ENCODE assay signal across 22 cellular contexts in genomic region chr15:96243701-96244100, GRCh38.
"Had no signal": no experiment of that assay in that cellular context is flagged by ENCODE, and none has a peak within 500 bp of the region (broad histone marks: within the 10 kb centered on the region; RNA-seq: fewer than 3 reads in every experiment).

No MANE protein-coding gene starts in this region.

- ATAC-seq: activated naive CD4-positive, alpha-beta T cell treated with anti-CD3 and anti-CD28 coated beads, Interleukin-2, amount 50 U/mL, for 72 hours; left lung; stimulated activated naive CD8-positive, alpha-beta T cell treated with anti-CD3 and anti-CD28 coated beads, Interleukin-15, amount 100 ng/mL, for 72 hours; T-cell had no signal

- H3K27me3 ChIP-seq: adrenal gland, esophagus muscularis mucosa, left lung, suprapubic skin, transverse colon had no signal

- H3K36me3 ChIP-seq: adrenal gland, esophagus muscularis mucosa, left lung, suprapubic skin, transverse colon had no signal

- H3K27me3 Mint-ChIP-seq: activated B cell treated with CpG ODN at 0.5 μM for 24 hours; dendritic cell treated with granulocyte-macrophage colony-stimulating factor and Interleukin-4, amounts not matched to agents 40 ng/mL and 50 ng/mL, for 4 days had no signal

- H3K9me3 Mint-ChIP-seq: activated B cell treated with CpG ODN at 0.5 μM for 24 hours; activated T-helper 1 cell treated with anti-CD3 and anti-CD28 coated beads, Interleukin-12 subunit alpha, Interleukin-12 subunit beta, Interleukin-2, Interleukin-4 antibody, amounts not matched to agents 30 ng/mL and 10 ng/mL and 1 ng/mL, durations not matched to agents 14 hours and 24 hours and 36 hours had no signal

- H3K27ac Mint-ChIP-seq: activated B cell treated with CpG ODN at 0.5 μM for 24 hours; activated CD4-positive, alpha-beta memory T cell treated with anti-CD3 and anti-CD28 coated beads for 36 hours; activated naive CD4-positive, alpha-beta T cell treated with anti-CD3 and anti-CD28 coated beads, Interleukin-2, amount 50 U/mL, for 72 hours; activated T-helper 1 cell treated with anti-CD3 and anti-CD28 coated beads, Interleukin-12 subunit alpha, Interleukin-12 subunit beta, Interleukin-2, Interleukin-4 antibody, amounts not matched to agents 30 ng/mL and 10 ng/mL and 1 ng/mL, durations not matched to agents 14 hours and 24 hours and 36 hours; dendritic cell treated with granulocyte-macrophage colony-stimulating factor and Interleukin-4, amounts not matched to agents 40 ng/mL and 50 ng/mL, for 4 days; stimulated activated naive CD8-positive, alpha-beta T cell treated with anti-CD3 and anti-CD28 coated beads, Interleukin-15, amount 100 ng/mL, for 72 hours; T-cell had no signal

- DNase-seq: activated B cell treated with CpG ODN at 0.5 μM for 24 hours; activated CD4-positive, alpha-beta memory T cell treated with anti-CD3 and anti-CD28 coated beads for 36 hours; activated CD4-positive, alpha-beta T cell treated with anti-CD3 and anti-CD28 coated beads for 4 hours; activated gamma-delta T cell treated with Interleukin-2 at 50 U/mL for 16 hours; activated T-cell treated with anti-CD3 and anti-CD28 coated beads for 4 hours; adrenal gland; effector CD8-positive, alpha-beta T cell; hypothalamus; left lung; mammary epithelial cell; occipital lobe; posterior cingulate gyrus; retina; stimulated activated naive CD8-positive, alpha-beta T cell treated with anti-CD3 and anti-CD28 coated beads, Interleukin-15, amount 100 ng/mL, for 72 hours; T-cell; T-helper 9 cell; transverse colon had no signal

- H3K4me3 Mint-ChIP-seq: activated B cell treated with CpG ODN at 0.5 μM for 24 hours; activated CD4-positive, alpha-beta memory T cell treated with anti-CD3 and anti-CD28 coated beads for 36 hours; activated T-helper 1 cell treated with anti-CD3 and anti-CD28 coated beads, Interleukin-12 subunit alpha, Interleukin-12 subunit beta, Interleukin-2, Interleukin-4 antibody, amounts not matched to agents 30 ng/mL and 10 ng/mL and 1 ng/mL, durations not matched to agents 14 hours and 24 hours and 36 hours; dendritic cell treated with granulocyte-macrophage colony-stimulating factor and Interleukin-4, amounts not matched to agents 40 ng/mL and 50 ng/mL, for 4 days; stimulated activated naive CD8-positive, alpha-beta T cell treated with anti-CD3 and anti-CD28 coated beads, Interleukin-15, amount 100 ng/mL, for 72 hours; T-cell had no signal

- H3K4me1 ChIP-seq: adrenal gland, esophagus muscularis mucosa, left lung, suprapubic skin, transverse colon had no signal

- H3K27ac ChIP-seq: adrenal gland, esophagus muscularis mucosa, left lung, suprapubic skin, transverse colon had no signal

- H3K4me1 Mint-ChIP-seq: activated B cell treated with CpG ODN at 0.5 μM for 24 hours; stimulated activated naive CD8-positive, alpha-beta T cell treated with anti-CD3 and anti-CD28 coated beads, Interleukin-15, amount 100 ng/mL, for 72 hours; T-cell had no signal

- H3K36me3 Mint-ChIP-seq: activated CD4-positive, alpha-beta memory T cell treated with anti-CD3 and anti-CD28 coated beads for 36 hours; T-cell had no signal

- H3K4me3 ChIP-seq: adrenal gland, esophagus muscularis mucosa, left lung, suprapubic skin, transverse colon had no signal

- H3K9me3 ChIP-seq: adrenal gland, suprapubic skin, transverse colon had no signal
